Comparison of ENCODE assay signal across 23 cellular contexts in genomic region chr14:68190032-68190431, GRCh38.
"Had no signal": no experiment of that assay in that cellular context is flagged by ENCODE, and none has a peak within 500 bp of the region (broad histone marks: within the 10 kb centered on the region; RNA-seq: fewer than 3 reads in every experiment).

No MANE protein-coding gene starts in this region.

- DNase-seq: activated CD4-positive, alpha-beta T cell treated with anti-CD3 and anti-CD28 coated beads for 4 hours; activated CD8-positive, alpha-beta memory T cell treated with anti-CD3 and anti-CD28 coated beads, Interleukin-2, amount 50 U/mL, for 4 hours; activated CD8-positive, alpha-beta T cell treated with anti-CD3 and anti-CD28 coated beads for 36 hours; activated gamma-delta T cell treated with Interleukin-2 at 50 U/mL for 16 hours; activated naive CD4-positive, alpha-beta T cell treated with anti-CD3 and anti-CD28 coated beads, Interleukin-2, amount 10 ng/mL, durations not matched to agents 7 days and 5 days; activated naive CD8-positive, alpha-beta T cell treated with anti-CD3 and anti-CD28 coated beads for 36 hours; activated T-cell treated with anti-CD3 and anti-CD28 coated beads, Interleukin-2, amount 50 U/mL, for 72 hours; brain microvascular endothelial cell; Kasumi-1; NCI-H1048; NCI-H1694; NCI-H2029; NCI-H2171; NCI-H2227 treated with DMSO at 0.1 percent for 48 hours; NCI-H446 treated with DMSO at 0.1 percent for 48 hours; NCI-H526; NCI-H774; Peyer's patch; Right ventricle myocardium superior; SJCRH30; SK-N-SH; T-helper 1 cell had no signal

- ATAC-seq: activated CD4-positive, CD25-positive, alpha-beta regulatory T cell treated with anti-CD3 and anti-CD28 coated beads, Interleukin-2, amount 50 U/mL, for 24 hours; activated CD8-positive, alpha-beta T cell treated with anti-CD3 and anti-CD28 coated beads for 36 hours; activated T-cell treated with anti-CD3 and anti-CD28 coated beads, Interleukin-2, amount 50 U/mL, for 72 hours had no signal
